8 cellular contexts compared by ENCODE assay signal in genomic region chr4:141307241-141307689, GRCh38.
DNase-seq lines count a peak whose midpoint lies in the region; ATAC-seq lines count a peak whose summit lies in the region.

No MANE protein-coding gene starts in this region.

- ATAC-seq in GM18520 (IDR thresholded peaks at IDR 0.05; ENCODE audit: unreplicated experiment) (peak; percentile 100), HG03039 (IDR thresholded peaks at IDR 0.05; ENCODE audit: unreplicated experiment) (peak; percentile 99), left lobe of liver (peak; percentile 94)

- DNase-seq in AG08396 (ENCODE audit: low spot score) (peak; percentile 67), NCI-H2107 treated with DMSO at 0.1 percent for 48 hours (lab: John Stamatoyannopoulos, UW; ENCODE audit: unreplicated experiment) (peak; percentile 66), cerebellum (ENCODE audit: low spot score) (peak; percentile 32), left lobe of liver (ENCODE audit: low spot score) (peak; percentile 59)
- peak; percentile 32 for DNase-seq in activated CD4-positive, CD25-positive, alpha-beta regulatory T cell treated with anti-CD3 and anti-CD28 coated beads, Interleukin-2, amount 50 U/mL, for 72 hours
- peak; percentile 1 to 4 (median 2) for DNase-seq in stimulated activated CD4-positive, alpha-beta T cell treated with anti-CD3 and anti-CD28 coated beads, TNF-alpha, amount 100 ng/mL, for 1 hour (ENCODE audit: low read depth in 3 of 3, low spot score in 1 of 3)

Comparison
In these comparisons a context has a peak if more than half of its experiments do, and no peak if none do; other contexts are left out.
1. Peak in every context shown above with its lines: DNase-seq and ATAC-seq.
2. DNase-seq: peak in every context shown above with its lines; median percentile 67 in AG08396; 66 in NCI-H2107 treated with DMSO at 0.1 percent for 48 hours; 59 in left lobe of liver; 32 in activated CD4-positive, CD25-positive, alpha-beta regulatory T cell treated with anti-CD3 and anti-CD28 coated beads, Interleukin-2, amount 50 U/mL, for 72 hours; 32 in cerebellum; 2 in stimulated activated CD4-positive, alpha-beta T cell treated with anti-CD3 and anti-CD28 coated beads, TNF-alpha, amount 100 ng/mL, for 1 hour.